ENCODE assay signal across 1 cellular context in genomic region chr4:37661643-37662221, GRCh38.
A peak's percentile ranks its signal among the peaks of the same experiment; 100 is the strongest.
TF ChIP-seq lines count a peak whose summit lies in the region.

No MANE protein-coding gene starts in this region.

TF ChIP-seq in HepG2, 621 proteins besides CTCF, POLR2A, EP300 and RAD21 (continued from another document):
- TF ChIP-seq PATZ1 (CRISPR knock-in tag; IDR thresholded peaks at IDR 0.05) (0 out of 2 replicates have a peak, but pooled peaks have one; percentile 17), FOSL2 (CRISPR knock-in tag; IDR thresholded peaks at IDR 0.05) (0 out of 2 replicates have a peak, but pooled peaks have one; percentile 14)
